Comparison of ENCODE assay signal across 39 cellular contexts in the genomic region with DNA sequence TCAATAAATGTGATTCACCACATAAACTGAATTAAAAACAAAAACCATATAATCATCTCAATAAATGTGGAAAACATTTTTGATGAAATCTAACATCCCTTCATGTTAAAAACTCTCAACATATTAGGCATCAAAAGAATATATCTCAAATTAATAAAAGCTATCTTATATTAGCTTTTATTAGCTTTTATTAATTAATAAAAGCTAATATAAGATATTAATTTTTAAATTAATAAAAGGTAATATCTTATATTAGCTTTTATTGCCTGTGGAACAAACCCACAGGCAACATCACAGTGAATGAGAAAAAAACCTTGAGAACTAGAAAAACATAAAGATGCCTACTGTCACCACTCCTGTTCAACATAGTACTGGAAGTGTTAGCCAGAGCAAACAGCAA.
"Had no signal": no experiment of that assay in that cellular context is flagged by ENCODE, and none has a peak within 500 bp of the region (broad histone marks: within the 10 kb centered on the region; RNA-seq: fewer than 3 reads in every experiment).

No MANE protein-coding gene starts in this region.

- H3K27me3 ChIP-seq: ascending aorta, cardiac muscle cell had no signal

- DNase-seq: activated CD4-positive, alpha-beta memory T cell treated with anti-CD3 and anti-CD28 coated beads, Interleukin-2, amount 10 ng/mL, durations not matched to agents 7 days and 5 days; activated CD4-positive, alpha-beta T cell treated with anti-CD3 and anti-CD28 coated beads for 1 hour; activated CD4-positive, alpha-beta T cell treated with anti-CD3 and anti-CD28 coated beads for 36 hours; activated CD4-positive, alpha-beta T cell treated with anti-CD3 and anti-CD28 coated beads for 48 hours; activated CD4-positive, alpha-beta T cell treated with anti-CD3 and anti-CD28 coated beads, Interleukin-2, amount 10 ng/mL, durations not matched to agents 7 days and 5 days; activated CD4-positive, alpha-beta T cell treated with anti-CD3 and anti-CD28 coated beads, Interleukin-2, amount 50 U/mL, for 48 hours; activated CD4-positive, CD25-positive, alpha-beta regulatory T cell; activated CD8-positive, alpha-beta memory T cell treated with anti-CD3 and anti-CD28 coated beads for 24 hours; activated CD8-positive, alpha-beta memory T cell treated with anti-CD3 and anti-CD28 coated beads, Interleukin-2, amount 10 ng/mL, durations not matched to agents 7 days and 5 days; activated CD8-positive, alpha-beta memory T cell treated with anti-CD3 and anti-CD28 coated beads, Interleukin-2, amount 50 U/mL, for 48 hours; activated CD8-positive, alpha-beta T cell treated with anti-CD3 and anti-CD28 coated beads, Interleukin-2, amount 10 ng/mL, durations not matched to agents 7 days and 5 days; activated effector memory CD4-positive, alpha-beta T cell treated with Interleukin-2 at 50 U/mL for 16 hours; activated gamma-delta T cell; activated naive CD4-positive, alpha-beta T cell treated with anti-CD3 and anti-CD28 coated beads, Interleukin-2, amount 10 ng/mL, durations not matched to agents 7 days and 5 days; activated naive CD4-positive, alpha-beta T cell treated with Interleukin-2 at 50 U/mL for 16 hours; activated naive CD8-positive, alpha-beta T cell treated with anti-CD3 and anti-CD28 coated beads, Interleukin-2, amount 10 ng/mL, durations not matched to agents 7 days and 5 days; activated naive CD8-positive, alpha-beta T cell treated with anti-CD3 and anti-CD28 coated beads, Interleukin-2, amount 50 U/mL, for 24 hours; activated T-cell treated with anti-CD3 and anti-CD28 coated beads, Interleukin-2, amount 50 U/mL, for 24 hours; activated T-cell treated with anti-CD3 and anti-CD28 coated beads, Interleukin-2, amount 50 U/mL, for 48 hours; amygdala; anterior cingulate cortex; caudate nucleus; cerebellar nuclear complex; T-helper 1 cell; T-helper 2 cell; T-helper 9 cell had no signal

- H3K9me3 Mint-ChIP-seq: activated CD4-positive, alpha-beta T cell treated with anti-CD3 and anti-CD28 coated beads, Interleukin-2, amount 10 ng/mL, durations not matched to agents 7 days and 5 days; activated naive CD8-positive, alpha-beta T cell treated with anti-CD3 and anti-CD28 coated beads, Interleukin-2, amount 10 ng/mL, durations not matched to agents 7 days and 5 days; T-helper 1 cell treated with Interleukin-12 subunit alpha and Interleukin-12 subunit beta and Interleukin-4 antibody, amounts not matched to agents 30 μg/mL and 1 μg/mL, for 36 hours; T-helper 2 cell treated with Interferon-gamma antibody and Interleukin-4, amounts not matched to agents 5 μg/mL and 100 μg/mL, for 36 hours had no signal

- H3K9me3 ChIP-seq: ascending aorta had no signal

- H3K4me3 ChIP-seq: ascending aorta, cardiac muscle cell had no signal

- ATAC-seq: activated CD4-positive, alpha-beta T cell treated with anti-CD3 and anti-CD28 coated beads for 36 hours; activated CD4-positive, CD25-positive, alpha-beta regulatory T cell treated with anti-CD3 and anti-CD28 coated beads, Interleukin-2, amount 50 U/mL, for 24 hours; activated CD8-positive, alpha-beta memory T cell treated with anti-CD3 and anti-CD28 coated beads, Interleukin-2, amount 10 ng/mL, durations not matched to agents 7 days and 5 days; activated CD8-positive, alpha-beta T cell treated with anti-CD3 and anti-CD28 coated beads, Interleukin-2, amount 10 ng/mL, durations not matched to agents 7 days and 5 days; activated naive CD8-positive, alpha-beta T cell treated with anti-CD3 and anti-CD28 coated beads, Interleukin-2, amount 50 U/mL, for 24 hours had no signal

- H3K27ac ChIP-seq: ascending aorta, cardiac muscle cell, VCaP had no signal

- H3K36me3 Mint-ChIP-seq: activated CD8-positive, alpha-beta memory T cell treated with anti-CD3 and anti-CD28 coated beads, Interleukin-2, amount 10 ng/mL, durations not matched to agents 7 days and 5 days; activated naive CD4-positive, alpha-beta T cell treated with anti-CD3 and anti-CD28 coated beads, Interleukin-2, amount 10 ng/mL, durations not matched to agents 7 days and 5 days; activated naive CD4-positive, alpha-beta T cell treated with anti-CD3 and anti-CD28 coated beads, Interleukin-2, amount 50 U/mL, for 24 hours; activated naive CD8-positive, alpha-beta T cell; activated naive CD8-positive, alpha-beta T cell treated with anti-CD3 and anti-CD28 coated beads, Interleukin-2, amount 10 ng/mL, durations not matched to agents 7 days and 5 days had no signal

- H3K27me3 Mint-ChIP-seq: activated CD4-positive, alpha-beta memory T cell treated with anti-CD3 and anti-CD28 coated beads, Interleukin-2, amount 10 ng/mL, durations not matched to agents 7 days and 5 days; activated CD4-positive, alpha-beta T cell treated with anti-CD3 and anti-CD28 coated beads for 36 hours; activated CD4-positive, alpha-beta T cell treated with anti-CD3 and anti-CD28 coated beads, Interleukin-2, amount 10 ng/mL, durations not matched to agents 7 days and 5 days; activated CD8-positive, alpha-beta memory T cell treated with anti-CD3 and anti-CD28 coated beads, Interleukin-2, amount 10 ng/mL, durations not matched to agents 7 days and 5 days; activated naive CD4-positive, alpha-beta T cell treated with anti-CD3 and anti-CD28 coated beads, Interleukin-2, amount 10 ng/mL, durations not matched to agents 7 days and 5 days; activated naive CD4-positive, alpha-beta T cell treated with anti-CD3 and anti-CD28 coated beads, Interleukin-2, amount 50 U/mL, for 24 hours; activated naive CD8-positive, alpha-beta T cell; activated naive CD8-positive, alpha-beta T cell treated with anti-CD3 and anti-CD28 coated beads, Interleukin-2, amount 10 ng/mL, durations not matched to agents 7 days and 5 days; activated naive CD8-positive, alpha-beta T cell treated with anti-CD3 and anti-CD28 coated beads, Interleukin-2, amount 50 U/mL, for 24 hours; activated T-cell treated with anti-CD3 and anti-CD28 coated beads, Interleukin-2, amount 50 U/mL, for 24 hours; central memory CD8-positive, alpha-beta T cell had no signal

- H3K4me3 Mint-ChIP-seq: activated CD4-positive, alpha-beta memory T cell treated with anti-CD3 and anti-CD28 coated beads, Interleukin-2, amount 10 ng/mL, durations not matched to agents 7 days and 5 days; activated CD4-positive, alpha-beta T cell treated with anti-CD3 and anti-CD28 coated beads for 36 hours; activated CD4-positive, alpha-beta T cell treated with anti-CD3 and anti-CD28 coated beads, Interleukin-2, amount 10 ng/mL, durations not matched to agents 7 days and 5 days; activated CD8-positive, alpha-beta memory T cell treated with anti-CD3 and anti-CD28 coated beads, Interleukin-2, amount 10 ng/mL, durations not matched to agents 7 days and 5 days; activated CD8-positive, alpha-beta T cell treated with anti-CD3 and anti-CD28 coated beads, Interleukin-2, amount 10 ng/mL, durations not matched to agents 7 days and 5 days; activated naive CD4-positive, alpha-beta T cell treated with anti-CD3 and anti-CD28 coated beads, Interleukin-2, amount 10 ng/mL, durations not matched to agents 7 days and 5 days; activated naive CD4-positive, alpha-beta T cell treated with anti-CD3 and anti-CD28 coated beads, Interleukin-2, amount 50 U/mL, for 24 hours; activated naive CD8-positive, alpha-beta T cell; activated naive CD8-positive, alpha-beta T cell treated with anti-CD3 and anti-CD28 coated beads, Interleukin-2, amount 10 ng/mL, durations not matched to agents 7 days and 5 days; activated naive CD8-positive, alpha-beta T cell treated with anti-CD3 and anti-CD28 coated beads, Interleukin-2, amount 50 U/mL, for 24 hours; activated T-cell treated with anti-CD3 and anti-CD28 coated beads, Interleukin-2, amount 50 U/mL, for 24 hours; brain; central memory CD8-positive, alpha-beta T cell; T-helper 1 cell treated with Interleukin-12 subunit alpha and Interleukin-12 subunit beta and Interleukin-4 antibody, amounts not matched to agents 30 μg/mL and 1 μg/mL, for 36 hours; T-helper 2 cell treated with Interferon-gamma antibody and Interleukin-4, amounts not matched to agents 5 μg/mL and 100 μg/mL, for 36 hours had no signal

- H3K4me1 ChIP-seq: ascending aorta had no signal

- H3K36me3 ChIP-seq: ascending aorta, cardiac muscle cell had no signal

- H3K4me1 Mint-ChIP-seq: activated CD4-positive, alpha-beta memory T cell treated with anti-CD3 and anti-CD28 coated beads, Interleukin-2, amount 10 ng/mL, durations not matched to agents 7 days and 5 days; activated CD4-positive, alpha-beta T cell treated with anti-CD3 and anti-CD28 coated beads for 36 hours; activated CD4-positive, alpha-beta T cell treated with anti-CD3 and anti-CD28 coated beads, Interleukin-2, amount 10 ng/mL, durations not matched to agents 7 days and 5 days; activated CD8-positive, alpha-beta memory T cell treated with anti-CD3 and anti-CD28 coated beads, Interleukin-2, amount 10 ng/mL, durations not matched to agents 7 days and 5 days; activated naive CD4-positive, alpha-beta T cell treated with anti-CD3 and anti-CD28 coated beads, Interleukin-2, amount 10 ng/mL, durations not matched to agents 7 days and 5 days; activated naive CD4-positive, alpha-beta T cell treated with anti-CD3 and anti-CD28 coated beads, Interleukin-2, amount 50 U/mL, for 24 hours; activated naive CD8-positive, alpha-beta T cell treated with anti-CD3 and anti-CD28 coated beads, Interleukin-2, amount 10 ng/mL, durations not matched to agents 7 days and 5 days; activated naive CD8-positive, alpha-beta T cell treated with anti-CD3 and anti-CD28 coated beads, Interleukin-2, amount 50 U/mL, for 24 hours; brain; central memory CD8-positive, alpha-beta T cell had no signal

- FAIRE-seq: bronchial epithelial cell, TTC549 had no signal

- H3K27ac Mint-ChIP-seq: activated CD4-positive, alpha-beta memory T cell treated with anti-CD3 and anti-CD28 coated beads, Interleukin-2, amount 10 ng/mL, durations not matched to agents 7 days and 5 days; activated CD4-positive, alpha-beta T cell treated with anti-CD3 and anti-CD28 coated beads for 36 hours; activated CD4-positive, alpha-beta T cell treated with anti-CD3 and anti-CD28 coated beads, Interleukin-2, amount 10 ng/mL, durations not matched to agents 7 days and 5 days; activated CD8-positive, alpha-beta memory T cell treated with anti-CD3 and anti-CD28 coated beads, Interleukin-2, amount 10 ng/mL, durations not matched to agents 7 days and 5 days; activated CD8-positive, alpha-beta T cell treated with anti-CD3 and anti-CD28 coated beads, Interleukin-2, amount 10 ng/mL, durations not matched to agents 7 days and 5 days; activated naive CD4-positive, alpha-beta T cell treated with anti-CD3 and anti-CD28 coated beads, Interleukin-2, amount 50 U/mL, for 24 hours; activated naive CD8-positive, alpha-beta T cell; activated naive CD8-positive, alpha-beta T cell treated with anti-CD3 and anti-CD28 coated beads, Interleukin-2, amount 10 ng/mL, durations not matched to agents 7 days and 5 days; activated naive CD8-positive, alpha-beta T cell treated with anti-CD3 and anti-CD28 coated beads, Interleukin-2, amount 50 U/mL, for 24 hours; activated T-cell treated with anti-CD3 and anti-CD28 coated beads, Interleukin-2, amount 50 U/mL, for 24 hours; activated T-helper 2 cell treated with anti-CD3 and anti-CD28 coated beads, Interferon-gamma antibody, Interleukin-2, Interleukin-4, amounts not matched to agents 10 μg/mL and 5 μg/mL and 100 μg/mL, durations not matched to agents 14 hours and 24 hours and 36 hours; brain; T-helper 1 cell treated with Interleukin-12 subunit alpha and Interleukin-12 subunit beta and Interleukin-4 antibody, amounts not matched to agents 30 μg/mL and 1 μg/mL, for 36 hours; T-helper 2 cell treated with Interferon-gamma antibody and Interleukin-4, amounts not matched to agents 5 μg/mL and 100 μg/mL, for 36 hours had no signal
